33 cellular contexts compared by ENCODE assay signal in the genomic region with DNA sequence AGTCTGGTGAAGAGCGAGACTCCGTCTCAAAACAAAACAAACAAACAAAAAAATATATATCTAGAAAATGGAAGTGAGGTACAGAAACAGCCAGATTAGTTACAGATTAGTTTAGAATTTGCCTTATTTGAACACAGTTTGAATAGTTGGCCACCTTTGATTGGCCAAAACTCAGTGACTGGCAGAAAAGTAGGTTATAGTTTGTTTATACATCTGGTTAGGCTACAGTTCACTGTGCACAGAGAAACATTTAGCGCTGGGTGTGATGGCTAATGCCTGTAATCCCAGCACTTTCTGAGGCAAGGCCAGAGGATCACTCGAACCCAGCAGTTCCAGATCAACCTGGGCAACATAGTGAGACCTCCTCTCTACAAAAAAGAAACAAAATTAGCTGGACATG. TPM values are rescaled to one million over a fixed set of nuclear protein-coding genes. Genes with fewer than 3 reads are reported as not detected.
"Had no signal": no experiment of that assay in that cellular context is flagged by ENCODE, and none has a peak within 500 bp of the region (broad histone marks: within the 10 kb centered on the region; RNA-seq: fewer than 3 reads in every experiment).

No MANE protein-coding gene starts in this region.

- H3K9me3 ChIP-seq: heart left ventricle, lower lobe of right lung, psoas muscle, uterus had no signal

- H3K27me3 Mint-ChIP-seq: activated naive CD8-positive, alpha-beta T cell; naive thymus-derived CD8-positive, alpha-beta T cell; type B pancreatic cell had no signal

- H3K4me3 ChIP-seq: heart left ventricle, lower lobe of right lung, neural progenitor cell, psoas muscle, smooth muscle cell, uterus had no signal

- H3K36me3 ChIP-seq: lower lobe of right lung, neural progenitor cell, uterus had no signal

- H3K79me2 ChIP-seq: parathyroid adenoma had no signal

- DNase-seq: activated CD4-positive, alpha-beta T cell treated with anti-CD3 and anti-CD28 coated beads for 4 hours; activated CD4-positive, alpha-beta T cell treated with anti-CD3 and anti-CD28 coated beads, Interleukin-2, amount 50 U/mL, for 4 hours; activated effector memory CD4-positive, alpha-beta T cell treated with Interleukin-2 at 50 U/mL for 16 hours; activated naive CD4-positive, alpha-beta T cell treated with Interleukin-2 at 50 U/mL for 16 hours; brain microvascular endothelial cell; endodermal cell; foreskin fibroblast; heart left ventricle; lower lobe of right lung; mesenchymal stem cell; naive thymus-derived CD8-positive, alpha-beta T cell; occipital lobe; psoas muscle; stimulated activated CD4-positive, alpha-beta T cell treated with anti-CD3 and anti-CD28 coated beads, Interleukin-1b, Interleukin-23, amount 100 ng/mL, for 48 hours; stimulated activated CD4-positive, alpha-beta T cell treated with anti-CD3 and anti-CD28 coated beads, Interleukin-4, amount 100 ng/mL, for 4 hours; stimulated activated CD8-positive, alpha-beta memory T cell treated with anti-CD3 and anti-CD28 coated beads, Interleukin-4, amount 100 ng/mL, for 48 hours; stimulated activated naive CD4-positive, alpha-beta T cell; T-helper 9 cell; uterus had no signal

- H2AFZ ChIP-seq: neural progenitor cell, parathyroid adenoma had no signal

- H3K4me1 ChIP-seq: heart left ventricle, lower lobe of right lung, parathyroid adenoma, psoas muscle, uterus had no signal

- H3K27me3 ChIP-seq: brain microvascular endothelial cell, heart left ventricle, neural progenitor cell, uterus had no signal

- H3K4me2 ChIP-seq: neural progenitor cell, smooth muscle cell had no signal

- H3K36me3 Mint-ChIP-seq: activated naive CD8-positive, alpha-beta T cell; naive thymus-derived CD8-positive, alpha-beta T cell; neural progenitor cell had no signal

- H3K9ac ChIP-seq: neural progenitor cell, parathyroid adenoma had no signal

- H3K9me3 Mint-ChIP-seq: endodermal cell; naive thymus-derived CD8-positive, alpha-beta T cell; neural progenitor cell; T-helper 1 cell treated with Interleukin-12 subunit alpha and Interleukin-12 subunit beta and Interleukin-4 antibody, amounts not matched to agents 30 μg/mL and 1 μg/mL, for 36 hours; type B pancreatic cell had no signal

- H3K27ac ChIP-seq: brain microvascular endothelial cell, heart left ventricle, lower lobe of right lung, neural progenitor cell, parathyroid adenoma, psoas muscle, uterus, VCaP had no signal

- FAIRE-seq: astrocyte, TTC549 had no signal

- H3K27ac Mint-ChIP-seq: activated naive CD8-positive, alpha-beta T cell; endodermal cell; naive thymus-derived CD8-positive, alpha-beta T cell; neural progenitor cell; T-helper 1 cell treated with Interleukin-12 subunit alpha and Interleukin-12 subunit beta and Interleukin-4 antibody, amounts not matched to agents 30 μg/mL and 1 μg/mL, for 36 hours; type B pancreatic cell had no signal

- ATAC-seq: esophagus mucosa; heart left ventricle; lower lobe of right lung; naive thymus-derived CD8-positive, alpha-beta T cell; psoas muscle had no signal

- H3K4me3 Mint-ChIP-seq: activated naive CD8-positive, alpha-beta T cell; endodermal cell; naive thymus-derived CD8-positive, alpha-beta T cell; neural progenitor cell; T-helper 1 cell treated with Interleukin-12 subunit alpha and Interleukin-12 subunit beta and Interleukin-4 antibody, amounts not matched to agents 30 μg/mL and 1 μg/mL, for 36 hours; type B pancreatic cell had no signal

RNA-seq across cellular contexts. Expression of a gene that starts 51.7 kb away (rescaled TPM):
- total RNA-seq: astrocyte; cardiac septum; cerebellum; endodermal cell; esophagus mucosa; heart left ventricle; kidney epithelial cell; lower lobe of right lung; naive thymus-derived CD8-positive, alpha-beta T cell; occipital lobe; psoas muscle; smooth muscle cell; uterus had no signal
- polyA plus RNA-seq: heart left ventricle; naive thymus-derived CD8-positive, alpha-beta T cell; smooth muscle cell; thymus had no signal
